In genomic region chr11:124441081-124441480, GRCh38 we compare ENCODE assay signal across 2 cellular contexts.
TF ChIP-seq lines count a peak whose summit lies in the region.

No MANE protein-coding gene starts in this region.

TF ChIP-seq in GM23338, 12 proteins besides CTCF, POLR2A, EP300 and RAD21:
- TF ChIP-seq NANOG (IDR thresholded peaks at IDR 0.05; ENCODE audit: borderline replicate concordance): no peak
- no peak for TF ChIP-seq ZNF462 (CRISPR knock-in tag; IDR thresholded peaks at IDR 0.05)
- TF ChIP-seq ZNF331 (CRISPR knock-in tag; IDR thresholded peaks at IDR 0.05; ENCODE audit: low read depth): no peak
- TF ChIP-seq EZH2 (IDR thresholded peaks at IDR 0.05; ENCODE audit: low read depth, unreplicated experiment): no peak
- no peak for TF ChIP-seq REST (IDR thresholded peaks at IDR 0.05; ENCODE audit: unreplicated experiment)
- TF ChIP-seq ETS1 (IDR thresholded peaks at IDR 0.05): no peak
- TF ChIP-seq ZNF114 (CRISPR knock-in tag; IDR thresholded peaks at IDR 0.05): no peak
- TF ChIP-seq CREB1 (CRISPR knock-in tag; IDR thresholded peaks at IDR 0.05; ENCODE audit: low read depth): no peak
- TF ChIP-seq STAT1 (IDR thresholded peaks at IDR 0.05; ENCODE audit: unreplicated experiment): no peak
- no peak for TF ChIP-seq EZH2phosphoT487 (IDR thresholded peaks at IDR 0.05; ENCODE audit: unreplicated experiment)
- no peak for TF ChIP-seq POLR2AphosphoS5 (IDR thresholded peaks at IDR 0.05; ENCODE audit: low read depth)
- no peak for TF ChIP-seq JUNB (IDR thresholded peaks at IDR 0.05; ENCODE audit: unreplicated experiment)

TF ChIP-seq in K562, 482 proteins besides CTCF, POLR2A, EP300 and RAD21:
- 0 out of 2 replicates have a peak, but pooled peaks have one; percentile 60 for TF ChIP-seq ZNF184 (CRISPR knock-in tag; IDR thresholded peaks at IDR 0.05)
- TF ChIP-seq MYBL2 (IDR thresholded peaks at IDR 0.05; ENCODE audit: low read depth): no peak
- TF ChIP-seq MYBL2 (CRISPR knock-in tag; IDR thresholded peaks at IDR 0.05; ENCODE audit: borderline replicate concordance): no peak
